4 cellular contexts compared by ENCODE assay signal in genomic region chr11:65951641-65952040, GRCh38. TPM values are rescaled to one million over a fixed set of nuclear protein-coding genes. Genes with fewer than 3 reads are reported as not detected.
"Had no signal": no experiment of that assay in that cellular context is flagged by ENCODE, and none has a peak within 500 bp of the region (broad histone marks: within the 10 kb centered on the region; RNA-seq: fewer than 3 reads in every experiment).

No MANE protein-coding gene starts in this region.

RNA-seq across cellular contexts. Expression of gene TSGA10IP, which starts 6.4 kb away (rescaled TPM):
- total RNA-seq: LHCN-M2, M059J, MCF 10A, NCI-H460 had no signal
